In genomic region chr5:80284720-80285119, GRCh38 we compare ENCODE assay signal across 13 cellular contexts. TPM values are rescaled to one million over a fixed set of nuclear protein-coding genes. Genes with fewer than 3 reads are reported as not detected.
DNase-seq lines count a peak whose midpoint lies in the region; ATAC-seq and TF ChIP-seq lines count a peak whose summit lies in the region.
"Had no signal": no experiment of that assay in that cellular context is flagged by ENCODE, and none has a peak within 500 bp of the region (broad histone marks: within the 10 kb centered on the region; RNA-seq: fewer than 3 reads in every experiment).

No MANE protein-coding gene starts in this region.

- H3K4me1 Mint-ChIP-seq in activated T-helper 17 cell treated with anti-CD3 and anti-CD28 coated beads, Interleukin-2, amount 50 U/mL, for 72 hours, result peaks cover 11% of the 10 kb centered on the region
- H3K4me1 Mint-ChIP-seq in neural crest cell, result peaks cover 7% of the 10 kb centered on the region

- TF ChIP-seq POLR2A in NB4 (IDR thresholded peaks at IDR 0.05; ENCODE audit: extremely low read depth, insufficient read length) (no peak), body of pancreas (IDR thresholded peaks at IDR 0.05) (no peak)

- no peaks in the 10 kb centered on the region for H4K20me1 ChIP-seq in smooth muscle cell (ENCODE audit: low read depth)

- H3F3A ChIP-seq in smooth muscle cell (ENCODE audit: low read depth), result no peaks in the 10 kb centered on the region

- intact Hi-C loops in body of pancreas (cut with DNase I), result no loop called here
- intact Hi-C loops in upper lobe of right lung (cut with DNase I), result no loop called here

- peak; percentile 80 for ATAC-seq in activated T-helper 17 cell treated with anti-CD3 and anti-CD28 coated beads, Interleukin-2, amount 50 U/mL, for 72 hours (replicated peaks)
- ATAC-seq in body of pancreas, result no peak
- no peak for ATAC-seq in upper lobe of right lung

- no peaks in the 10 kb centered on the region for H3K36me3 Mint-ChIP-seq in activated T-helper 17 cell treated with anti-CD3 and anti-CD28 coated beads, Interleukin-2, amount 50 U/mL, for 72 hours (ENCODE audit: low read depth)
- no peaks in the 10 kb centered on the region for H3K36me3 Mint-ChIP-seq in neural crest cell (ENCODE audit: low read depth)

- peak overlapping the region; percentile 36 for H3K27ac Mint-ChIP-seq in activated T-helper 17 cell treated with anti-CD3 and anti-CD28 coated beads, Interleukin-2, amount 50 U/mL, for 72 hours
- peak overlapping the region; percentile 78 for H3K27ac Mint-ChIP-seq in neural crest cell (ENCODE audit: unreplicated experiment)

- H3K4me3 Mint-ChIP-seq in activated T-helper 17 cell treated with anti-CD3 and anti-CD28 coated beads, Interleukin-2, amount 50 U/mL, for 72 hours, result peak overlapping the region; percentile 51
- H3K4me3 Mint-ChIP-seq in neural crest cell, result no peak overlapping the region

- no peaks in the 10 kb centered on the region for H3K36me3 ChIP-seq in body of pancreas (replicated peaks in 1 of 2; ENCODE audit: insufficient read depth in 1 of 2, low read depth in 2 of 2)
- H3K36me3 ChIP-seq in upper lobe of right lung, result no peaks in the 10 kb centered on the region
- no peaks in the 10 kb centered on the region for H3K36me3 ChIP-seq in smooth muscle cell (ENCODE audit: low read depth)

- DNase-seq in activated CD4-positive, alpha-beta T cell treated with anti-CD3 and anti-CD28 coated beads for 48 hours, result peak; percentile 46
- DNase-seq in activated CD4-positive, alpha-beta T cell treated with anti-CD3 and anti-CD28 coated beads for 1 hour, result no peak
- DNase-seq in NB4 (ENCODE audit: low read depth) (peak; percentile 75), neural crest cell (ENCODE audit: low read depth, low spot score) (no peak), body of pancreas (no peak), upper lobe of right lung (no peak), smooth muscle cell (lab: John Stamatoyannopoulos, UW; ENCODE audit: unreplicated experiment) (no peak)
- DNase-seq: activated CD8-positive, alpha-beta memory T cell treated with anti-CD3 and anti-CD28 coated beads, Interleukin-2, amount 50 U/mL, for 48 hours; COR-L47; hippocampal formation; NCI-H2029 treated with DMSO at 0.1 percent for 48 hours; T-helper 9 cell had no signal

- H2AFZ ChIP-seq in smooth muscle cell (ENCODE audit: low read depth), result no peak overlapping the region

- H3K27me3 ChIP-seq in body of pancreas, result no peaks in the 10 kb centered on the region
- no peaks in the 10 kb centered on the region for H3K27me3 ChIP-seq in upper lobe of right lung
- H3K27me3 ChIP-seq in smooth muscle cell (ENCODE audit: low read depth), result no peaks in the 10 kb centered on the region

- H3K4me2 ChIP-seq in smooth muscle cell, result no peak overlapping the region

- 76 to 87% methylated on average over 2 of the region's 2 CpGs for WGBS in body of pancreas, 2 donors
- 68% methylated on average over 2 of the region's 2 CpGs for WGBS in smooth muscle cell (ENCODE audit: low lambda C conversion rate)

- H3K27me3 Mint-ChIP-seq in activated T-helper 17 cell treated with anti-CD3 and anti-CD28 coated beads, Interleukin-2, amount 50 U/mL, for 72 hours, result no peaks in the 10 kb centered on the region
- no peaks in the 10 kb centered on the region for H3K27me3 Mint-ChIP-seq in neural crest cell (ENCODE audit: low read depth)

- H3K4me3 ChIP-seq in NB4 (ENCODE audit: low read depth, low read length), result no peak overlapping the region
- no peak overlapping the region for H3K4me3 ChIP-seq in body of pancreas
- H3K4me3 ChIP-seq in upper lobe of right lung, result no peak overlapping the region
- H3K4me3 ChIP-seq in smooth muscle cell, result no peak overlapping the region

- no peaks in the 10 kb centered on the region for H3K9me3 Mint-ChIP-seq in activated T-helper 17 cell treated with anti-CD3 and anti-CD28 coated beads, Interleukin-2, amount 50 U/mL, for 72 hours
- no peaks in the 10 kb centered on the region for H3K9me3 Mint-ChIP-seq in neural crest cell

- H3K27ac ChIP-seq in body of pancreas, result no peak overlapping the region
- no peak overlapping the region for H3K27ac ChIP-seq in upper lobe of right lung
- no peak overlapping the region for H3K27ac ChIP-seq in smooth muscle cell (ENCODE audit: low read depth)

- TF ChIP-seq CTCF in NB4 (IDR thresholded peaks at IDR 0.05; ENCODE audit: low read depth, low read length) (no peak), neural crest cell (conservative IDR thresholded peaks at IDR 0.05) (no peak), body of pancreas (IDR thresholded peaks at IDR 0.05) (no peak), upper lobe of right lung (IDR thresholded peaks at IDR 0.05) (no peak), smooth muscle cell (IDR thresholded peaks at IDR 0.05; ENCODE audit: borderline replicate concordance, insufficient read depth, poor library complexity, severe bottlenecking) (no peak)

- H3K4me1 ChIP-seq in body of pancreas (no peaks in the 10 kb centered on the region), upper lobe of right lung (no peaks in the 10 kb centered on the region), smooth muscle cell (ENCODE audit: low read depth) (no peaks in the 10 kb centered on the region)

- no peaks in the 10 kb centered on the region for H3K79me2 ChIP-seq in smooth muscle cell (ENCODE audit: low read depth)

- H3K9me3 ChIP-seq in body of pancreas, result no peaks in the 10 kb centered on the region
- no peaks in the 10 kb centered on the region for H3K9me3 ChIP-seq in upper lobe of right lung
- no peaks in the 10 kb centered on the region for H3K9me3 ChIP-seq in smooth muscle cell (replicated peaks; ENCODE audit: low read depth)

- H3K9ac ChIP-seq in smooth muscle cell (ENCODE audit: low read depth), result no peak overlapping the region

RNA-seq across cellular contexts. Expression of gene SERINC5, which starts 28.9 kb away (rescaled TPM):
- total RNA-seq in activated T-helper 17 cell treated with anti-CD3 and anti-CD28 coated beads, Interleukin-2, amount 50 U/mL, for 72 hours, result 10 to 100 TPM; 50.7 to 76.7 TPM
- total RNA-seq in neural crest cell, result 7.9 and 8.3 TPM in 2 replicates
- 10 to 100 TPM; 23.3 to 26.7 TPM for total RNA-seq in body of pancreas
- 60.4 TPM for total RNA-seq in upper lobe of right lung
- 37.0 and 39.2 TPM in 2 replicates for total RNA-seq in smooth muscle cell
- 4.5 and 11.5 TPM in 2 replicates for polyA plus RNA-seq in smooth muscle cell

RNA-seq across cellular contexts. Expression of gene SPZ1, which starts 35.1 kb away (rescaled TPM):
- total RNA-seq in activated T-helper 17 cell treated with anti-CD3 and anti-CD28 coated beads, Interleukin-2, amount 50 U/mL, for 72 hours, result not detected
- total RNA-seq in neural crest cell (not detected in 2 replicates), body of pancreas (not detected), upper lobe of right lung (not detected), smooth muscle cell (not detected in 2 replicates)
- not detected in 2 replicates for polyA plus RNA-seq in smooth muscle cell

Comparison
In these comparisons a context has a peak if more than half of its experiments do, and no peak if none do; other contexts are left out.
1. DNase-seq: peak in activated CD4-positive, alpha-beta T cell treated with anti-CD3 and anti-CD28 coated beads for 48 hours (single experiment) and NB4 (single experiment); none in activated CD4-positive, alpha-beta T cell treated with anti-CD3 and anti-CD28 coated beads for 1 hour (single experiment), neural crest cell (single experiment), body of pancreas (0 of 4), upper lobe of right lung (single experiment) and smooth muscle cell (single experiment).